8 cellular contexts compared by ENCODE assay signal in genomic region chr7:142485617-142486226, GRCh38.
A peak's percentile ranks its signal among the peaks of the same experiment; 100 is the strongest.
DNase-seq lines count a peak whose midpoint lies in the region; ATAC-seq and TF ChIP-seq lines count a peak whose summit lies in the region.

No MANE protein-coding gene starts in this region.

- H3K27ac ChIP-seq in GM23338 (ENCODE audit: low read depth) = no peak overlapping the region

- H3K4me3 Mint-ChIP-seq in GM23338 = no peak overlapping the region
- no peak overlapping the region for H3K4me3 Mint-ChIP-seq in activated CD4-positive, alpha-beta T cell treated with anti-CD3 and anti-CD28 coated beads, Interleukin-2, amount 10 ng/mL, durations not matched to agents 7 days and 5 days

- no peak overlapping the region for H3K4me3 ChIP-seq in BJ (ENCODE audit: low read depth, low read length)
- H3K4me3 ChIP-seq in GM23338 = no peak overlapping the region

- H3K36me3 ChIP-seq in BJ (ENCODE audit: control insufficient read depth, insufficient read depth, low read length) (no peaks in the 10 kb centered on the region), GM23338 (ENCODE audit: insufficient read depth) (no peaks in the 10 kb centered on the region)

- ATAC-seq in GM23338 = peak; percentile 49
- ATAC-seq in HG03457 (IDR thresholded peaks at IDR 0.05; ENCODE audit: unreplicated experiment) = no peak
- no peak for ATAC-seq in HG02938 (IDR thresholded peaks at IDR 0.05; ENCODE audit: unreplicated experiment)
- no peak for ATAC-seq in GM18868 (IDR thresholded peaks at IDR 0.05; ENCODE audit: unreplicated experiment)
- no peak for ATAC-seq in GM19324 (IDR thresholded peaks at IDR 0.05; ENCODE audit: low FRiP score, unreplicated experiment)

- POLR2A ChIA-PET in BJ (lab: Charles Lee) = no interaction called here
- POLR2A ChIA-PET in activated CD4-positive, alpha-beta T cell treated with anti-CD3 and anti-CD28 coated beads, Interleukin-2, amount 10 ng/mL, durations not matched to agents 7 days and 5 days (lab: Charles Lee) = no interaction called here

- no peak overlapping the region for H3K27ac Mint-ChIP-seq in GM23338
- H3K27ac Mint-ChIP-seq in activated CD4-positive, alpha-beta T cell treated with anti-CD3 and anti-CD28 coated beads, Interleukin-2, amount 10 ng/mL, durations not matched to agents 7 days and 5 days = no peak overlapping the region

- H3K4me1 Mint-ChIP-seq in GM23338 = peaks cover 6% of the 10 kb centered on the region
- peaks cover 41% of the 10 kb centered on the region for H3K4me1 Mint-ChIP-seq in activated CD4-positive, alpha-beta T cell treated with anti-CD3 and anti-CD28 coated beads, Interleukin-2, amount 10 ng/mL, durations not matched to agents 7 days and 5 days

- CTCF ChIA-PET in BJ (lab: Yijun Ruan, JAX) = interaction anchor here (0.7 to 26.2 kb wide), 21 partner anchors 7 to 326 kb away, joined by 3 to 641 read pairs (median 5); no protein-coding TSS in a partner anchor
- CTCF ChIA-PET in activated CD4-positive, alpha-beta T cell treated with anti-CD3 and anti-CD28 coated beads, Interleukin-2, amount 10 ng/mL, durations not matched to agents 7 days and 5 days (lab: Charles Lee) = interaction anchor here (1.1 to 2.2 kb wide), 4 partner anchors 10 to 50 kb away, joined by 3 to 7 read pairs (median 4); no protein-coding TSS in a partner anchor

- no peaks in the 10 kb centered on the region for H3K9me3 Mint-ChIP-seq in GM23338
- H3K9me3 Mint-ChIP-seq in activated CD4-positive, alpha-beta T cell treated with anti-CD3 and anti-CD28 coated beads, Interleukin-2, amount 10 ng/mL, durations not matched to agents 7 days and 5 days = no peaks in the 10 kb centered on the region

- H3K27me3 Mint-ChIP-seq in GM23338 (ENCODE audit: insufficient read depth, low read depth, poor library complexity) = peaks cover 2% of the 10 kb centered on the region
- H3K27me3 Mint-ChIP-seq in activated CD4-positive, alpha-beta T cell treated with anti-CD3 and anti-CD28 coated beads, Interleukin-2, amount 10 ng/mL, durations not matched to agents 7 days and 5 days = no peaks in the 10 kb centered on the region

- TF ChIP-seq CTCF in BJ (IDR thresholded peaks at IDR 0.05; ENCODE audit: insufficient read depth, low read depth, low read length) (peak; percentile 66), GM23338 (conservative IDR thresholded peaks at IDR 0.05; ENCODE audit: low read depth in 2 of 2) (peak; percentile 68 to 79)

- H3F3A ChIP-seq in GM23338 (replicated peaks; ENCODE audit: low read depth) = no peaks in the 10 kb centered on the region

- H3K4me2 ChIP-seq in GM23338 = no peak overlapping the region

- no peaks in the 10 kb centered on the region for H3K4me1 ChIP-seq in GM23338 (ENCODE audit: insufficient read depth)

- H3K79me2 ChIP-seq in GM23338 (replicated peaks; ENCODE audit: insufficient read depth) = no peaks in the 10 kb centered on the region

- H4K20me1 ChIP-seq in GM23338 (replicated peaks; ENCODE audit: insufficient read depth) = no peaks in the 10 kb centered on the region

- H3K36me3 Mint-ChIP-seq in GM23338 (ENCODE audit: low read depth) = no peaks in the 10 kb centered on the region
- no peaks in the 10 kb centered on the region for H3K36me3 Mint-ChIP-seq in activated CD4-positive, alpha-beta T cell treated with anti-CD3 and anti-CD28 coated beads, Interleukin-2, amount 10 ng/mL, durations not matched to agents 7 days and 5 days (ENCODE audit: low read depth)

- no peak overlapping the region for H2AFZ ChIP-seq in GM23338

- no peaks in the 10 kb centered on the region for H3K9me2 ChIP-seq in GM23338 (ENCODE audit: insufficient read depth)

- DNase-seq in BJ (ENCODE audit: low read depth) (no peak), GM23338 (ENCODE audit: low spot score) (peak; percentile 58), iPS-NIHi7 (ENCODE audit: extremely low spot score) (peak; percentile 29)
- DNase-seq in activated CD4-positive, alpha-beta T cell treated with anti-CD3 and anti-CD28 coated beads, Interleukin-2, amount 10 ng/mL, durations not matched to agents 7 days and 5 days = peak; percentile 44

- peaks cover 6% of the 10 kb centered on the region; the same call in 1 of the 2 replicates for H3K27me3 ChIP-seq in BJ (ENCODE audit: control insufficient read depth, insufficient read depth, low read length)
- H3K27me3 ChIP-seq in GM23338 (ENCODE audit: insufficient read depth) = no peaks in the 10 kb centered on the region

TF ChIP-seq in GM23338, 12 proteins besides CTCF, POLR2A, EP300 and RAD21:
- TF ChIP-seq ETS1 (IDR thresholded peaks at IDR 0.05) = no peak
- no peak for TF ChIP-seq EZH2 (IDR thresholded peaks at IDR 0.05; ENCODE audit: low read depth, unreplicated experiment)
- TF ChIP-seq ZNF331 (CRISPR knock-in tag; IDR thresholded peaks at IDR 0.05; ENCODE audit: low read depth) = no peak
- no peak for TF ChIP-seq JUNB (IDR thresholded peaks at IDR 0.05; ENCODE audit: unreplicated experiment)
- no peak for TF ChIP-seq POLR2AphosphoS5 (IDR thresholded peaks at IDR 0.05; ENCODE audit: low read depth)
- TF ChIP-seq NANOG (IDR thresholded peaks at IDR 0.05; ENCODE audit: borderline replicate concordance) = no peak
- TF ChIP-seq STAT1 (IDR thresholded peaks at IDR 0.05; ENCODE audit: unreplicated experiment) = no peak
- TF ChIP-seq REST (IDR thresholded peaks at IDR 0.05; ENCODE audit: unreplicated experiment) = no peak
- no peak for TF ChIP-seq EZH2phosphoT487 (IDR thresholded peaks at IDR 0.05; ENCODE audit: unreplicated experiment)
- TF ChIP-seq CREB1 (CRISPR knock-in tag; IDR thresholded peaks at IDR 0.05; ENCODE audit: low read depth) = no peak
